In the genomic region with DNA sequence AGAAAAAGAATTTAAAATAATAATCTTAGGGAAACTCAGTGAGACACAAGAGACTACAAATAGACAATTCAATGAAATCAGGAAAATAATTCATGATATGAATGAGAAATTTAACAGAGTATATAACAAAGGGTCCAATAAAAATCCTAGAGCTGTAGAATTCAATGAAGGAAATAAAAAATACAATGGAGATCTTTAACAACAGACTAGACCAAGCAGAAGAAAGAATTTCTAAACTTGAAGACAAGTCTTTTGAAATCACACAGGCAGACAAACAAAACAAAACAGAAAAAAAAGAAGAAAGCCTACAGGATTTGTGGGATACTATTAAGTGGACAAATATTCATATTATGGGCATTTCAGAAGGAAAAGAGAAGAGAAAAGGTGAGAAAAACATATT, we compare ENCODE assay signal across 31 cellular contexts. TPM values are rescaled to one million over a fixed set of nuclear protein-coding genes. Genes with fewer than 3 reads are reported as not detected.
"Had no signal": no experiment of that assay in that cellular context is flagged by ENCODE, and none has a peak within 500 bp of the region (broad histone marks: within the 10 kb centered on the region; RNA-seq: fewer than 3 reads in every experiment).

No MANE protein-coding gene starts in this region.

- H3K4me1 ChIP-seq: stomach, suprapubic skin, testis, tibial artery, tibial nerve, transverse colon, upper lobe of left lung, upper lobe of right lung, uterus, vagina had no signal

- DNase-seq: stimulated activated CD4-positive, alpha-beta T cell treated with anti-CD3 and anti-CD28 coated beads, Interleukin-2, amount 100 ng/mL, for 48 hours; stimulated activated CD4-positive, alpha-beta T cell treated with anti-CD3 and anti-CD28 coated beads, Interleukin-4, amount 100 ng/mL, for 1 hour; stimulated activated CD4-positive, alpha-beta T cell treated with anti-CD3 and anti-CD28 coated beads, Interleukin-4, amount 100 ng/mL, for 24 hours; stimulated activated CD4-positive, alpha-beta T cell treated with anti-CD3 and anti-CD28 coated beads, Interleukin-4, amount 100 ng/mL, for 4 hours; stimulated activated CD8-positive, alpha-beta memory T cell treated with anti-CD3 and anti-CD28 coated beads, Interleukin-4, amount 100 ng/mL, for 48 hours; stimulated activated naive B cell treated with anti-CD40 and anti-IgM and Interleukin-4, amounts not matched to agents 10 μg/mL and 1 μg/mL and 100 μg/mL, for 72 hours; stimulated activated naive CD4-positive, alpha-beta T cell; stimulated activated naive CD4-positive, alpha-beta T cell treated with Interleukin-2 at 50 U/mL for 16 hours; stimulated activated naive CD8-positive, alpha-beta T cell treated with anti-CD3 and anti-CD28 coated beads, Interleukin-15, amount 100 ng/mL, for 72 hours; stimulated activated naive CD8-positive, alpha-beta T cell treated with anti-CD3 and anti-CD28 coated beads, Interleukin-15, Interleukin-2, amounts not matched to agents 100 U/mL and 50 U/mL, for 24 hours; stomach; substantia nigra; testis; thyroid gland; tibial artery; transverse colon; trophoblast cell; upper lobe of left lung; upper lobe of right lung; uterus had no signal

- FAIRE-seq: urothelium cell line had no signal

- ATAC-seq: stimulated activated effector memory CD8-positive, alpha-beta T cell treated with anti-CD3 and anti-CD28 coated beads, Interleukin-12 subunit alpha, Interleukin-12 subunit beta, amount 100 ng/mL, for 72 hours; stimulated activated memory B cell treated with anti-CD40 and anti-IgM and Interleukin-4, amounts not matched to agents 10 μg/mL and 1 μg/mL and 100 μg/mL, for 72 hours; stimulated activated naive B cell treated with anti-CD40 and anti-IgM and Interleukin-4, amounts not matched to agents 10 μg/mL and 1 μg/mL and 100 μg/mL, for 72 hours; stimulated activated naive CD8-positive, alpha-beta T cell treated with anti-CD3 and anti-CD28 coated beads, Interleukin-15, amount 100 ng/mL, for 72 hours; stimulated activated naive CD8-positive, alpha-beta T cell treated with anti-CD3 and anti-CD28 coated beads, Interleukin-15, Interleukin-2, amounts not matched to agents 100 U/mL and 50 U/mL, for 24 hours; upper lobe of right lung had no signal

- H3K27ac ChIP-seq: stomach, suprapubic skin, testis, thoracic aorta, thyroid gland, tibial artery, tibial nerve, transverse colon, upper lobe of left lung, upper lobe of right lung, uterus, vagina had no signal

- H3K9me3 ChIP-seq: testis, thyroid gland, upper lobe of right lung, vagina had no signal

- H3K4me3 ChIP-seq: stomach, suprapubic skin, testis, thoracic aorta, thyroid gland, tibial artery, tibial nerve, transverse colon, upper lobe of left lung, upper lobe of right lung, uterus, vagina had no signal

- H3K27me3 ChIP-seq: stomach, suprapubic skin, testis, thyroid gland, tibial artery, tibial nerve, upper lobe of left lung, upper lobe of right lung, uterus, vagina had no signal

- H3K36me3 ChIP-seq: stomach, suprapubic skin, thoracic aorta, thyroid gland, tibial artery, tibial nerve, transverse colon, upper lobe of left lung, upper lobe of right lung, uterus, vagina had no signal

RNA-seq across cellular contexts. Expression of gene MFRP, which starts 51.2 kb away (rescaled TPM):
- total RNA-seq: stomach, subcutaneous adipose tissue, temporal lobe, testis, thyroid gland, upper lobe of left lung, upper lobe of right lung, ureter, urinary bladder, vagina had no signal
- polyA plus RNA-seq: stomach had no signal
